In the genomic region with DNA sequence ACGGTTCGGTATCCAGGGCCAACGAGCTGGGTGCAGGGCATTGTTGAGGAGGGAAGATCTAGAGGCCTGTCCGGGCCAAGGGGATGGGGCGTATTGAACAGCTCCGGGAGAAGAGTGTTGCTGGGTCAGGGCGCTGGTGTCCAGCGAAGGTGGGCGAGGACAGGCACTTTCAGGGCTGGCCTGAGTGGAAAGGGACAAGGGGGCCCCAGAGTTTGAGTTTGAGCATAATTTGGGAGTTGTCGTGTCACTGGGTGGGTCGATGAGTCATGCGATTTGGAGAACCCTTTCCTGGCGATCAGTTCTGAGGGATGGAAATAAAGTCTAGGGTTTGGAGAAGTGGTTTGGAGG, we compare ENCODE assay signal across 19 cellular contexts. TPM values are rescaled to one million over a fixed set of nuclear protein-coding genes. Genes with fewer than 3 reads are reported as not detected.
A peak's percentile ranks its signal among the peaks of the same experiment; 100 is the strongest.
DNase-seq lines count a peak whose midpoint lies in the region; ATAC-seq and TF ChIP-seq lines count a peak whose summit lies in the region.
"Had no signal": no experiment of that assay in that cellular context is flagged by ENCODE, and none has a peak within 500 bp of the region (broad histone marks: within the 10 kb centered on the region; RNA-seq: fewer than 3 reads in every experiment).

No MANE protein-coding gene starts in this region.

- WGBS in esophagus muscularis mucosa, result 39% methylated on average over 13 of the region's 13 CpGs
- WGBS in mesodermal cell (ENCODE audit: insufficient coverage in 2 of 2), 2 experiments, result 43% methylated on average over 10 of the region's 13 CpGs; no CpG with 5 or more reads in 1 of the 2 experiments

- H3K27ac Mint-ChIP-seq in stimulated activated memory B cell treated with anti-CD40 and anti-IgM and Interleukin-4, amounts not matched to agents 10 μg/mL and 1 μg/mL and 100 μg/mL, for 72 hours, result no peak overlapping the region
- H3K27ac Mint-ChIP-seq: activated CD4-positive, alpha-beta memory T cell treated with anti-CD3 and anti-CD28 coated beads, Interleukin-2, amount 10 ng/mL, durations not matched to agents 7 days and 5 days; activated T-cell treated with anti-CD3 and anti-CD28 coated beads, Interleukin-2, amount 50 U/mL, for 24 hours; T-cell had no signal

- H3K9me3 ChIP-seq in WERI-Rb-1 (ENCODE audit: severe bottlenecking) (peaks cover 3% of the 10 kb centered on the region), esophagus muscularis mucosa (no peaks in the 10 kb centered on the region), mesodermal cell (ENCODE audit: control insufficient read depth, low read length) (no peaks in the 10 kb centered on the region), subcutaneous abdominal adipose tissue (ENCODE audit: control insufficient read depth in 5 of 5, low read length in 5 of 5) (no peaks in the 10 kb centered on the region)
- H3K9me3 ChIP-seq: gastroesophageal sphincter had no signal

- intact Hi-C loops in esophagus muscularis mucosa (cut with DNase I), result no loop called here

- no peaks in the 10 kb centered on the region for H3K4me1 Mint-ChIP-seq in stimulated activated memory B cell treated with anti-CD40 and anti-IgM and Interleukin-4, amounts not matched to agents 10 μg/mL and 1 μg/mL and 100 μg/mL, for 72 hours
- H3K4me1 Mint-ChIP-seq: activated CD4-positive, alpha-beta memory T cell treated with anti-CD3 and anti-CD28 coated beads, Interleukin-2, amount 10 ng/mL, durations not matched to agents 7 days and 5 days; T-cell had no signal

- DNase-seq in WERI-Rb-1, result no peak
- no peak for DNase-seq in esophagus muscularis mucosa (ENCODE audit: extremely low spot score)
- no peak for DNase-seq in amygdala (lab: John Stamatoyannopoulos, UW)
- no peak for DNase-seq in SIG-M5 (lab: John Stamatoyannopoulos, UW)
- DNase-seq: activated CD4-positive, alpha-beta memory T cell treated with anti-CD3 and anti-CD28 coated beads, Interleukin-2, amount 10 ng/mL, durations not matched to agents 7 days and 5 days; activated naive CD4-positive, alpha-beta T cell treated with anti-CD3 and anti-CD28 coated beads, Interleukin-2, amount 50 U/mL, for 16 hours; activated T-cell treated with anti-CD3 and anti-CD28 coated beads, Interleukin-2, amount 50 U/mL, for 24 hours; cortex of kidney; GOT3; mammary epithelial cell; NCI-H1930; NCI-H446; T-cell had no signal

- no peak for ATAC-seq in HG03045 (IDR thresholded peaks at IDR 0.05; ENCODE audit: unreplicated experiment)
- ATAC-seq in stimulated activated memory B cell treated with anti-CD40 and anti-IgM and Interleukin-4, amounts not matched to agents 10 μg/mL and 1 μg/mL and 100 μg/mL, for 72 hours, result no peak
- ATAC-seq: gastroesophageal sphincter, T-cell had no signal

- H3K27me3 ChIP-seq in WERI-Rb-1 (ENCODE audit: insufficient read depth, low read depth, severe bottlenecking), result peaks cover 42% of the 10 kb centered on the region
- peaks cover 0 to 10% (median 0%) of the 10 kb centered on the region in 4 donors for H3K27me3 ChIP-seq in esophagus muscularis mucosa
- peaks cover 12 to 30% (median 22%) of the 10 kb centered on the region in 5 donors for H3K27me3 ChIP-seq in subcutaneous abdominal adipose tissue (ENCODE audit: control insufficient read depth in 5 of 5, insufficient read depth in 4 of 5, low read length in 5 of 5)

- no peaks in the 10 kb centered on the region for H3K36me3 Mint-ChIP-seq in stimulated activated memory B cell treated with anti-CD40 and anti-IgM and Interleukin-4, amounts not matched to agents 10 μg/mL and 1 μg/mL and 100 μg/mL, for 72 hours
- H3K36me3 Mint-ChIP-seq: T-cell had no signal

- TF ChIP-seq POLR2A in esophagus muscularis mucosa (IDR thresholded peaks at IDR 0.05; ENCODE audit: low read depth), result no peak

- H3K36me3 ChIP-seq in WERI-Rb-1, result no peaks in the 10 kb centered on the region
- H3K36me3 ChIP-seq in esophagus muscularis mucosa, result no peaks in the 10 kb centered on the region
- H3K36me3 ChIP-seq in mesodermal cell (ENCODE audit: control insufficient read depth, insufficient read depth, low read length), result no peaks in the 10 kb centered on the region
- H3K36me3 ChIP-seq in subcutaneous abdominal adipose tissue (ENCODE audit: control insufficient read depth in 5 of 5, insufficient read depth in 5 of 5, low read length in 5 of 5), result no peaks in the 10 kb centered on the region
- H3K36me3 ChIP-seq: gastroesophageal sphincter had no signal

- no peak for TF ChIP-seq CTCF in WERI-Rb-1 (IDR thresholded peaks at IDR 0.05; ENCODE audit: low read depth, low read length)
- no peak for TF ChIP-seq CTCF in esophagus muscularis mucosa (IDR thresholded peaks at IDR 0.05)

- no peaks in the 10 kb centered on the region for H3K9me3 Mint-ChIP-seq in stimulated activated memory B cell treated with anti-CD40 and anti-IgM and Interleukin-4, amounts not matched to agents 10 μg/mL and 1 μg/mL and 100 μg/mL, for 72 hours
- H3K9me3 Mint-ChIP-seq: activated CD4-positive, alpha-beta memory T cell treated with anti-CD3 and anti-CD28 coated beads, Interleukin-2, amount 10 ng/mL, durations not matched to agents 7 days and 5 days; activated T-cell treated with anti-CD3 and anti-CD28 coated beads, Interleukin-2, amount 50 U/mL, for 24 hours; T-cell had no signal

- H3K4me3 ChIP-seq in WERI-Rb-1 (ENCODE audit: low read depth, low read length) (peak overlapping the region; percentile 35), esophagus muscularis mucosa (peak overlapping the region; percentile 32 to 49 (median 36)), mesodermal cell (ENCODE audit: extremely low read depth, insufficient read depth, low read length, poor library complexity, severe bottlenecking) (peak overlapping the region; percentile 33), subcutaneous abdominal adipose tissue (ENCODE audit: low read depth in 1 of 5, low read length in 5 of 5) (peak overlapping the region in 3 of 5 donors; percentile 30 to 52 (median 44))

- H3K4me3 Mint-ChIP-seq in stimulated activated memory B cell treated with anti-CD40 and anti-IgM and Interleukin-4, amounts not matched to agents 10 μg/mL and 1 μg/mL and 100 μg/mL, for 72 hours, result no peak overlapping the region
- H3K4me3 Mint-ChIP-seq: activated CD4-positive, alpha-beta memory T cell treated with anti-CD3 and anti-CD28 coated beads, Interleukin-2, amount 10 ng/mL, durations not matched to agents 7 days and 5 days; activated T-cell treated with anti-CD3 and anti-CD28 coated beads, Interleukin-2, amount 50 U/mL, for 24 hours; T-cell had no signal

- H3K27ac ChIP-seq in WERI-Rb-1 (no peak overlapping the region), esophagus muscularis mucosa (replicated peaks in 1 of 4) (peak overlapping the region in 1 of 4 donors; percentile 3), mesodermal cell (ENCODE audit: low read depth, low read length, severe bottlenecking) (no peak overlapping the region), subcutaneous abdominal adipose tissue (ENCODE audit: low read depth, low read length) (no peak overlapping the region)
- H3K27ac ChIP-seq: epithelial cell of prostate had no signal

- H3K9ac ChIP-seq in subcutaneous abdominal adipose tissue (ENCODE audit: low read length in 5 of 5), result no peak overlapping the region

- H3K27me3 Mint-ChIP-seq in stimulated activated memory B cell treated with anti-CD40 and anti-IgM and Interleukin-4, amounts not matched to agents 10 μg/mL and 1 μg/mL and 100 μg/mL, for 72 hours, result peaks cover 14% of the 10 kb centered on the region

- peaks cover 0 to 6% (median 2%) of the 10 kb centered on the region in 4 donors for H3K4me1 ChIP-seq in esophagus muscularis mucosa
- H3K4me1 ChIP-seq in mesodermal cell (ENCODE audit: control insufficient read depth, insufficient read depth, low read length, poor library complexity, severe bottlenecking), result no peaks in the 10 kb centered on the region
- peaks cover 0 to 7% (median 0%) of the 10 kb centered on the region in 5 donors for H3K4me1 ChIP-seq in subcutaneous abdominal adipose tissue (ENCODE audit: control insufficient read depth in 5 of 5, insufficient read depth in 5 of 5, low read length in 5 of 5)

- no peak for TF ChIP-seq EP300 in esophagus muscularis mucosa (IDR thresholded peaks at IDR 0.05)

RNA-seq across cellular contexts. Expression of a gene that starts 0.3 kb away (rescaled TPM):
- total RNA-seq in esophagus muscularis mucosa, result 1 to 10 TPM in 3 of 4 donors, under 1 TPM in 1; 0.91 to 4.5 (median 1.5) TPM
- 1.6 TPM for polyA plus RNA-seq in mesodermal cell (2013, experiment 1 of 2)
- 1.9 TPM for polyA plus RNA-seq in mesodermal cell (2013, experiment 2 of 2)
- total RNA-seq: activated CD4-positive, alpha-beta memory T cell treated with anti-CD3 and anti-CD28 coated beads, Interleukin-2, amount 10 ng/mL, durations not matched to agents 7 days and 5 days; mammary epithelial cell; T-cell had no signal
- polyA plus RNA-seq: mammary epithelial cell had no signal

RNA-seq across cellular contexts. Expression of a gene that starts 20.3 kb away (rescaled TPM):
- not detected for total RNA-seq in esophagus muscularis mucosa
- not detected for polyA plus RNA-seq in mesodermal cell (2013, experiment 1 of 2)
- not detected for polyA plus RNA-seq in mesodermal cell (2013, experiment 2 of 2)
- total RNA-seq: activated CD4-positive, alpha-beta memory T cell treated with anti-CD3 and anti-CD28 coated beads, Interleukin-2, amount 10 ng/mL, durations not matched to agents 7 days and 5 days; mammary epithelial cell; T-cell had no signal
- polyA plus RNA-seq: mammary epithelial cell had no signal

RNA-seq across cellular contexts. Expression of a gene that starts 39.0 kb away (rescaled TPM):
- not detected for total RNA-seq in esophagus muscularis mucosa
- not detected for polyA plus RNA-seq in mesodermal cell (2013, experiment 1 of 2)
- polyA plus RNA-seq in mesodermal cell (2013, experiment 2 of 2), result not detected
- total RNA-seq: activated CD4-positive, alpha-beta memory T cell treated with anti-CD3 and anti-CD28 coated beads, Interleukin-2, amount 10 ng/mL, durations not matched to agents 7 days and 5 days; gastroesophageal sphincter; mammary epithelial cell; T-cell had no signal
- polyA plus RNA-seq: mammary epithelial cell had no signal
